Comparison of ENCODE assay signal across 1 cellular context in the genomic region with DNA sequence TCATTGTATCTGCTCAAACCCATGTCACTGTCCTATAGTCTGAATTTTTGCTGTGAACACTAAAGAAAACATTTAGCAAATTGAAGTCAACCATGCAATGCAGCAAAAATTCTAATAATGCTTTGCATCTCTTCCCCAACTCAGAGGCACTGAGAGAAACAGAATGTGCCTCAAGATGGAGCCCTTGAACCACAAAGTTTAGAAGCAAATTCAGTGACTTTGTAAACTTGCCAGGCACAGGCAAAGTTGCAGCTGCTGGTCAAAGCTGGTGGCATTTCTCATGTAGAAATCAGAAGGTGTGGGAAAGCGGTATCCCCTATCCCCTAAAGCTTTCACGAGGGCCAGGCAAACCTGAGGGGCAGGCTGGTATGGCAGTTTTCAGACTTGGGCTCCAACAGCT.
TF ChIP-seq lines count a peak whose summit lies in the region.

No MANE protein-coding gene starts in this region.

TF ChIP-seq in SK-N-SH, 30 proteins besides CTCF, POLR2A, EP300 and RAD21 (continued from another document):
- TF ChIP-seq, protein P1, sequence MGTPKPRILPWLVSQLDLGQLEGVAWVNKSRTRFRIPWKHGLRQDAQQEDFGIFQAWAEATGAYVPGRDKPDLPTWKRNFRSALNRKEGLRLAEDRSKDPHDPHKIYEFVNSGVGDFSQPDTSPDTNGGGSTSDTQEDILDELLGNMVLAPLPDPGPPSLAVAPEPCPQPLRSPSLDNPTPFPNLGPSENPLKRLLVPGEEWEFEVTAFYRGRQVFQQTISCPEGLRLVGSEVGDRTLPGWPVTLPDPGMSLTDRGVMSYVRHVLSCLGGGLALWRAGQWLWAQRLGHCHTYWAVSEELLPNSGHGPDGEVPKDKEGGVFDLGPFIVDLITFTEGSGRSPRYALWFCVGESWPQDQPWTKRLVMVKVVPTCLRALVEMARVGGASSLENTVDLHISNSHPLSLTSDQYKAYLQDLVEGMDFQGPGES (IDR thresholded peaks at IDR 0.05; ENCODE audit: low read depth, low read length) = no peak
- TF ChIP-seq, protein P2, sequence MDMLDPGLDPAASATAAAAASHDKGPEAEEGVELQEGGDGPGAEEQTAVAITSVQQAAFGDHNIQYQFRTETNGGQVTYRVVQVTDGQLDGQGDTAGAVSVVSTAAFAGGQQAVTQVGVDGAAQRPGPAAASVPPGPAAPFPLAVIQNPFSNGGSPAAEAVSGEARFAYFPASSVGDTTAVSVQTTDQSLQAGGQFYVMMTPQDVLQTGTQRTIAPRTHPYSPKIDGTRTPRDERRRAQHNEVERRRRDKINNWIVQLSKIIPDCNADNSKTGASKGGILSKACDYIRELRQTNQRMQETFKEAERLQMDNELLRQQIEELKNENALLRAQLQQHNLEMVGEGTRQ (IDR thresholded peaks at IDR 0.05; ENCODE audit: borderline replicate concordance, low read depth, low read length) = no peak
- peak; percentile 15; the same call in 1 of the 2 replicates for TF ChIP-seq POLR2AphosphoS5 (IDR thresholded peaks at IDR 0.05; ENCODE audit: low read depth, low read length)
- peak; percentile 34; the same call in 1 of the 2 replicates for TF ChIP-seq TAF1 (IDR thresholded peaks at IDR 0.05; ENCODE audit: borderline replicate concordance, low read depth, low read length)
- no peak for TF ChIP-seq MXI1 (IDR thresholded peaks at IDR 0.05; ENCODE audit: low read depth, low read length)
- no peak for TF ChIP-seq GABPA (IDR thresholded peaks at IDR 0.05; ENCODE audit: low read depth)
- TF ChIP-seq SIN3A (IDR thresholded peaks at IDR 0.05; ENCODE audit: borderline replicate concordance, low read depth, low read length) = no peak
- TF ChIP-seq RFX5 (IDR thresholded peaks at IDR 0.05; ENCODE audit: low read length) = no peak
- no peak for TF ChIP-seq FOXJ3 (CRISPR knock-in tag; IDR thresholded peaks at IDR 0.05)
- TF ChIP-seq CHD2 (IDR thresholded peaks at IDR 0.05; ENCODE audit: low read length, partially characterized antibody) = no peak
- peak; percentile 82 for TF ChIP-seq NFIC (IDR thresholded peaks at IDR 0.05; ENCODE audit: borderline replicate concordance)
- peak; percentile 40; the same call in 1 of the 2 replicates for TF ChIP-seq FOSL2 (IDR thresholded peaks at IDR 0.05; ENCODE audit: borderline replicate concordance, low read depth)
- no peak for TF ChIP-seq GATA2 (CRISPR knock-in tag; IDR thresholded peaks at IDR 0.05)
- peak; percentile 16; the same call in 1 of the 2 replicates for TF ChIP-seq JUND (IDR thresholded peaks at IDR 0.05)
- no peak; the same call in 1 of the 2 replicates for TF ChIP-seq MEF2A (IDR thresholded peaks at IDR 0.05; ENCODE audit: borderline replicate concordance, low read depth)
- no peak for TF ChIP-seq RCOR1 (IDR thresholded peaks at IDR 0.05; ENCODE audit: low read length)
- TF ChIP-seq NRF1 (IDR thresholded peaks at IDR 0.05; ENCODE audit: low read depth, low read length) = no peak
